In the genomic region with DNA sequence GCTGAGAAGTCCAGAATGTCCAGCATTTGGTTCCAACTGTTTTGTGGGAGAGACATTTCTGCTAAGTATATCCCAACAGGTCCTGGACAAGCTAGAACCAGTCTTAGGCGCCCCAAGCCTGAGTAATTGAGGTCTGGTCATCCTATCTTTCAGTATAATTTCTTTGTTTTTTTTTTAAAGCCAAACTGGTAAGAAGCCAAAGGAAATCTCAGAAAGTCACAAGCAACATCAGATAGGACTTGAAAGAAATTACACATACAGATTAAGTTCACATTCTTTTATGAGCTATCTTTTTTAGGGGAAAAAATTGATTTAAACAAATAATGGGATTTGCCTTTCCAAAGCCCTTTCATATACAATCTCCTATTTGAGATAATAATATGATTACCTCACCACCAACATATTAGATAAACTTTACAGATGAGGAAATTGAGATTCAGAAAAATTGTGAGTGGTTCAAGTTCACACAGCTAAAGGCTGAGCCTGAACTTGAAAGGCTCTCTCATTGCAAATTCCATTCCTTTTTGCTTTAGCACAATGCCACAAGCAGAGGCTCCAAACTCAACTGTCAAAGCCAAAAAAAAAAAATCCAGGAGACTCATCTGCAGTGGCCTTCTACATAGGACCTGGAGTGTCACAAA, we compare ENCODE assay signal across 14 cellular contexts. TPM values are rescaled to one million over a fixed set of nuclear protein-coding genes. Genes with fewer than 3 reads are reported as not detected.
DNase-seq lines count a peak whose midpoint lies in the region; ATAC-seq, FAIRE-seq and TF ChIP-seq lines count a peak whose summit lies in the region.
"Had no signal": no experiment of that assay in that cellular context is flagged by ENCODE, and none has a peak within 500 bp of the region (broad histone marks: within the 10 kb centered on the region; RNA-seq: fewer than 3 reads in every experiment).

No MANE protein-coding gene starts in this region.

- TF ChIP-seq CTCF in brain microvascular endothelial cell (IDR thresholded peaks at IDR 0.05; ENCODE audit: low read depth, low read length, missing control alignments) (no peak), keratinocyte (optimal IDR thresholded peaks at IDR 0.05 in 1 of 3, IDR thresholded peaks at IDR 0.05 in 1 of 3, conservative IDR thresholded peaks at IDR 0.05 in 1 of 3; ENCODE audit: extremely low read depth in 1 of 3, insufficient read depth in 2 of 3, low read length in 3 of 3) (no peak), smooth muscle cell (IDR thresholded peaks at IDR 0.05; ENCODE audit: borderline replicate concordance, insufficient read depth, poor library complexity, severe bottlenecking) (no peak)

- WGBS in smooth muscle cell (ENCODE audit: low lambda C conversion rate), result 47% methylated on average over 1 of the region's 1 CpG

- H3F3A ChIP-seq in smooth muscle cell (ENCODE audit: low read depth), result peaks cover 25% of the 10 kb centered on the region

- H3K4me2 ChIP-seq in keratinocyte (ENCODE audit: control insufficient read depth, extremely low read depth, insufficient read depth, low read depth, low read length) (peak overlapping the region; percentile 89), smooth muscle cell (peak overlapping the region; percentile 76)

- H3K4me1 ChIP-seq in keratinocyte (ENCODE audit: control insufficient read depth, extremely low read depth, insufficient read depth, low read length), result peaks cover 80% of the 10 kb centered on the region
- H3K4me1 ChIP-seq in smooth muscle cell (ENCODE audit: low read depth), result peaks cover 16% of the 10 kb centered on the region

- no peaks in the 10 kb centered on the region for H3K36me3 ChIP-seq in brain microvascular endothelial cell (replicated peaks)
- peaks cover 6 to 17% of the 10 kb centered on the region in 2 experiments for H3K36me3 ChIP-seq in keratinocyte (ENCODE audit: control insufficient read depth in 2 of 2, extremely low read depth in 1 of 2, insufficient read depth in 2 of 2, low read length in 2 of 2)
- H3K36me3 ChIP-seq in smooth muscle cell (ENCODE audit: low read depth), result no peaks in the 10 kb centered on the region

- H3K4me3 ChIP-seq in brain microvascular endothelial cell (ENCODE audit: low read depth, low read length) (no peak overlapping the region), keratinocyte (ENCODE audit: control insufficient read depth in 2 of 3, extremely low read depth in 1 of 3, insufficient read depth in 2 of 3, low read depth in 1 of 3, low read length in 3 of 3) (peak overlapping the region in 2 of 3 experiments; percentile 50 to 56), smooth muscle cell (no peak overlapping the region)
- H3K4me3 ChIP-seq: BLaER1 treated with 17β-estradiol and CSF1 and Interleukin-3, amounts not matched to agents 10 nM and 100 nM had no signal

- H4K20me1 ChIP-seq in keratinocyte (ENCODE audit: control insufficient read depth, extremely low read depth, insufficient read depth, low read length), result no peaks in the 10 kb centered on the region
- H4K20me1 ChIP-seq in smooth muscle cell (ENCODE audit: low read depth), result peaks cover 56% of the 10 kb centered on the region

- peak; percentile 23 for FAIRE-seq in keratinocyte (lab: Jason Lieb, UNC)

- peak overlapping the region; percentile 60 for H3K9ac ChIP-seq in keratinocyte (ENCODE audit: control insufficient read depth, extremely low read depth, insufficient read depth, low read length)
- peak overlapping the region; percentile 7 for H3K9ac ChIP-seq in smooth muscle cell (ENCODE audit: low read depth)
- H3K9ac ChIP-seq: BLaER1 treated with 17β-estradiol and CSF1 and Interleukin-3, amounts not matched to agents 10 nM and 100 nM had no signal

- peak; percentile 53 for DNase-seq in HCEC 1CT
- peak; percentile 91 for DNase-seq in brain microvascular endothelial cell
- DNase-seq in keratinocyte (ENCODE audit: low read depth, low spot score), result no peak
- no peak for DNase-seq in smooth muscle cell (lab: John Stamatoyannopoulos, UW; ENCODE audit: unreplicated experiment)
- DNase-seq in AG08395 (ENCODE audit: low spot score), result no peak
- DNase-seq: activated CD4-positive, alpha-beta T cell treated with anti-CD3 and anti-CD28 coated beads, Interleukin-2, amount 50 U/mL, for 4 hours; endodermal cell; H9; NCI-H1092; NCI-H748 treated with DMSO at 0.1 percent for 48 hours had no signal

- ATAC-seq in HG03045 (IDR thresholded peaks at IDR 0.05; ENCODE audit: unreplicated experiment), result no peak
- no peak for ATAC-seq in HG02610 (IDR thresholded peaks at IDR 0.05; ENCODE audit: unreplicated experiment)
- ATAC-seq in HG03520 (IDR thresholded peaks at IDR 0.05; ENCODE audit: unreplicated experiment), result no peak

- H3K9me1 ChIP-seq in keratinocyte (ENCODE audit: control insufficient read depth, extremely low read depth, insufficient read depth, low read length), result peaks cover 4% of the 10 kb centered on the region

- in situ Hi-C loops in brain microvascular endothelial cell (cut with HindIII; ENCODE audit: low pct_ligation_motif_present, low sequenced_read_pairs), result no loop called here

- H3K9me3 ChIP-seq in keratinocyte (ENCODE audit: control insufficient read depth, low read depth, low read length) (no peaks in the 10 kb centered on the region), smooth muscle cell (replicated peaks; ENCODE audit: low read depth) (no peaks in the 10 kb centered on the region)

- dilution Hi-C loops in keratinocyte (cut with MboI; ENCODE audit: extremely low pct_ligation_motif_present, low sequenced_read_pairs), result no loop called here

- H2AFZ ChIP-seq in keratinocyte (ENCODE audit: control insufficient read depth, low read length), result no peak overlapping the region
- H2AFZ ChIP-seq in smooth muscle cell (ENCODE audit: low read depth), result no peak overlapping the region

- H3K27ac ChIP-seq in brain microvascular endothelial cell, result peak overlapping the region; percentile 80
- peak overlapping the region; percentile 93 for H3K27ac ChIP-seq in keratinocyte (ENCODE audit: control insufficient read depth, insufficient read depth, low read length)
- H3K27ac ChIP-seq in smooth muscle cell (ENCODE audit: low read depth), result peak overlapping the region; percentile 89
- H3K27ac ChIP-seq: BLaER1 treated with 17β-estradiol and CSF1 and Interleukin-3, amounts not matched to agents 10 nM and 100 nM had no signal

- H3K27me3 ChIP-seq in brain microvascular endothelial cell (replicated peaks) (no peaks in the 10 kb centered on the region), keratinocyte (ENCODE audit: control insufficient read depth, extremely low read depth, insufficient read depth, low read length) (no peaks in the 10 kb centered on the region), smooth muscle cell (ENCODE audit: low read depth) (no peaks in the 10 kb centered on the region)
- H3K27me3 ChIP-seq: BLaER1 treated with 17β-estradiol and CSF1 and Interleukin-3, amounts not matched to agents 10 nM and 100 nM had no signal

- H3K79me2 ChIP-seq in keratinocyte (ENCODE audit: control insufficient read depth, insufficient read depth, low read length) (peaks cover 80% of the 10 kb centered on the region), smooth muscle cell (ENCODE audit: low read depth) (peaks cover 90% of the 10 kb centered on the region)

RNA-seq across cellular contexts. Expression of a gene that starts 15.0 kb away (rescaled TPM):
- polyA plus RNA-seq in keratinocyte, result 200 to 450 TPM (median 298 TPM) in 3 replicates
- 152 TPM for polyA plus RNA-seq in keratinocyte (2011; ENCODE audit: low read depth)
- 550 and 564 TPM in 2 replicates for polyA plus RNA-seq in keratinocyte (2011; cell fraction: cytosol; rRNA removed)
- 299 and 342 TPM in 2 replicates for polyA plus RNA-seq in keratinocyte (2011; cell fraction: nucleus; rRNA removed)
- 367 and 421 TPM in 2 replicates for polyA plus RNA-seq in keratinocyte (2012; ENCODE audit: low replicate concordance)
- 372 to 462 TPM (median 381 TPM) in 3 replicates for polyA minus RNA-seq in keratinocyte
- polyA minus RNA-seq in keratinocyte (2011; cell fraction: cytosol; rRNA and poly(A)+ RNA removed), result 329 TPM
- 92.1 and 192 TPM in 2 replicates for polyA minus RNA-seq in keratinocyte (2011; cell fraction: nucleus; rRNA and poly(A)+ RNA removed)
- 72.4 and 102 TPM in 2 replicates for total RNA-seq in smooth muscle cell
- polyA plus RNA-seq in smooth muscle cell, result 187 and 318 TPM in 2 replicates

Comparison
In these comparisons a context has a peak if more than half of its experiments do, and no peak if none do; other contexts are left out.
1. DNase-seq: peak in HCEC 1CT (single experiment) and brain microvascular endothelial cell (single experiment); none in keratinocyte (single experiment), smooth muscle cell (single experiment) and AG08395 (single experiment).
2. H3K4me3 ChIP-seq: peak in keratinocyte (2 of 3); none in brain microvascular endothelial cell (single experiment) and smooth muscle cell (single experiment).
3. Peak in every context shown above with its lines, with median percentiles within 50 percentile points of each other: H3K27ac ChIP-seq.